1 cellular context compared by ENCODE assay signal in the genomic region with DNA sequence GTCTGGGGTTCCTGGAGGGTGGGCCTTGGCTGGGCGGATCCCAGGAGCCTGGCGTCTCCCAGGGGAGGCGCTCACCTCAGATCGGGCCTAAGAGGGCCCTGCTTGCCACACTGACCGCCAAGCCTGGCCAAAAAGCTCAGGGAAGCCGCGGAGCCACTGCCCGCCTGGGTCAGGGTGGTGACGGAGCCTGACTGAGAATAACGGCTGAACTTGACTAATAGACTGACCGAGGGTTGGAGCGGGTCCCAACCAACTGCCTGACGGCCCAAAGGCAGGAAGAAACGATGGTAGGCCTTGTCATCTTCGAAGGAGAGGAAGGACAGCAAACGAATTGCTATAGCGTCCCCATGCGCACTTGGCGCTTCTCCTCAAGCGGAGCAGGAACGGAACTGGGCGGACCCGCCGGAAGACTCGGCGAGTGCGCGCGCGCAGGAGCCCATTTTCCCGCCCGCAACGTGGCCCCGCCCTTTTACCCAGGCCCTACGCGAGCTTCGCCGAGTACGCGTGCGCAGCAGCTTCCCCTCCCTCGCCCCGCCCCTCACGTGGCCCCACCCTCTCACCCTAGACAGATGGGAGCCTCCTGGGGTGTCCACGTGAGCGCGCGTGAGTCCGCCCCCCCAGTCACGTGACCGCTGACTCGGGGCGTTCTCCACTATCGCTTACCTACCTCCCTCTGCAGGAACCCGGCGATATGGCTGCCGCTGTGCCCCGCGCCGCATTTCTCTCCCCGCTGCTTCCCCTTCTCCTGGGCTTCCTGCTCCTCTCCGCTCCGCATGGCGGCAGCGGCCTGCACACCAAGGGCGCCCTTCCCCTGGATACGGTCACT.
TF ChIP-seq lines count a peak whose summit lies in the region.

A gene (plus strand): TSS at position 652 of the 826 bp plus-strand sequence. CDS start 40 bp downstream, at position 692.
A gene (minus strand): TSS at position 391 of the 826 bp plus-strand sequence. CDS start 7,895 bp downstream, outside the sequence.

TF ChIP-seq in HepG2, 621 proteins besides CTCF, POLR2A, EP300 and RAD21 (continued from another document):
- TF ChIP-seq, protein P1, sequence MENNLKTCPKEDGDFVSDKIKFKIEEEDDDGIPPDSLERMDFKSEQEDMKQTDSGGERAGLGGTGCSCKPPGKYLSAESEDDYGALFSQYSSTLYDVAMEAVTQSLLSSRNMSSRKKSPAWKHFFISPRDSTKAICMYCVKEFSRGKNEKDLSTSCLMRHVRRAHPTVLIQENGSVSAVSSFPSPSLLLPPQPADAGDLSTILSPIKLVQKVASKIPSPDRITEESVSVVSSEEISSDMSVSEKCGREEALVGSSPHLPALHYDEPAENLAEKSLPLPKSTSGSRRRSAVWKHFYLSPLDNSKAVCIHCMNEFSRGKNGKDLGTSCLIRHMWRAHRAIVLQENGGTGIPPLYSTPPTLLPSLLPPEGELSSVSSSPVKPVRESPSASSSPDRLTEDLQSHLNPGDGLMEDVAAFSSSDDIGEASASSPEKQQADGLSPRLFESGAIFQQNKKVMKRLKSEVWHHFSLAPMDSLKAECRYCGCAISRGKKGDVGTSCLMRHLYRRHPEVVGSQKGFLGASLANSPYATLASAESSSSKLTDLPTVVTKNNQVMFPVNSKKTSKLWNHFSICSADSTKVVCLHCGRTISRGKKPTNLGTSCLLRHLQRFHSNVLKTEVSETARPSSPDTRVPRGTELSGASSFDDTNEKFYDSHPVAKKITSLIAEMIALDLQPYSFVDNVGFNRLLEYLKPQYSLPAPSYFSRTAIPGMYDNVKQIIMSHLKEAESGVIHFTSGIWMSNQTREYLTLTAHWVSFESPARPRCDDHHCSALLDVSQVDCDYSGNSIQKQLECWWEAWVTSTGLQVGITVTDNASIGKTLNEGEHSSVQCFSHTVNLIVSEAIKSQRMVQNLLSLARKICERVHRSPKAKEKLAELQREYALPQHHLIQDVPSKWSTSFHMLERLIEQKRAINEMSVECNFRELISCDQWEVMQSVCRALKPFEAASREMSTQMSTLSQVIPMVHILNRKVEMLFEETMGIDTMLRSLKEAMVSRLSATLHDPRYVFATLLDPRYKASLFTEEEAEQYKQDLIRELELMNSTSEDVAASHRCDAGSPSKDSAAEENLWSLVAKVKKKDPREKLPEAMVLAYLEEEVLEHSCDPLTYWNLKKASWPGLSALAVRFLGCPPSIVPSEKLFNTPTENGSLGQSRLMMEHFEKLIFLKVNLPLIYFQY (CRISPR knock-in tag; IDR thresholded peaks at IDR 0.05; ENCODE audit: borderline replicate concordance) = 0 out of 2 replicates have a peak, but pooled peaks have one; percentile 51
- TF ChIP-seq LCORL (IDR thresholded peaks at IDR 0.05) (no peak), LCORL (CRISPR knock-in tag; IDR thresholded peaks at IDR 0.05) (no peak; the same call in 1 of the 2 replicates)
